21 cellular contexts compared by ENCODE assay signal in genomic region chr13:83825676-83826075, GRCh38. TPM values are rescaled to one million over a fixed set of nuclear protein-coding genes. Genes with fewer than 3 reads are reported as not detected.
DNase-seq lines count a peak whose midpoint lies in the region; FAIRE-seq and TF ChIP-seq lines count a peak whose summit lies in the region.
"Had no signal": no experiment of that assay in that cellular context is flagged by ENCODE, and none has a peak within 500 bp of the region (broad histone marks: within the 10 kb centered on the region; RNA-seq: fewer than 3 reads in every experiment).

No MANE protein-coding gene starts in this region.

- no peak for TF ChIP-seq CTCF in GM10248 (IDR thresholded peaks at IDR 0.05; ENCODE audit: control extremely low read depth, extremely low read depth, low read depth, missing control alignments)
- no peak for TF ChIP-seq CTCF in chondrocyte (IDR thresholded peaks at IDR 0.05)

- no peak overlapping the region for H3K4me3 Mint-ChIP-seq in chondrocyte (ENCODE audit: unreplicated experiment)
- H3K4me3 Mint-ChIP-seq: CD4-positive, alpha-beta memory T cell had no signal

- CTCF ChIA-PET in GM10248 (lab: Yijun Ruan, JAX): no interaction called here

- H3K9me3 Mint-ChIP-seq in chondrocyte (ENCODE audit: low read depth): no peaks in the 10 kb centered on the region

- DNase-seq in adipocyte (ENCODE audit: low read depth): peak; percentile 7
- peak; percentile 14 for DNase-seq in cerebellar cortex (ENCODE audit: low spot score)
- peak; percentile 80 for DNase-seq in midbrain (lab: John Stamatoyannopoulos, UW)
- DNase-seq in superior temporal gyrus (ENCODE audit: extremely low spot score): peak; percentile 96
- no peak for DNase-seq in GM10248 (ENCODE audit: extremely low spot score)
- DNase-seq in urothelium cell line (ENCODE audit: low spot score): no peak
- no peak for DNase-seq in chondrocyte (ENCODE audit: low spot score)
- DNase-seq: BE2C; CD4-positive, alpha-beta memory T cell; DND-41; GDM1; HCEC 1CT; NCI-H1417; NCI-H187 treated with DMSO at 0.1 percent for 48 hours; NCI-H2171 treated with DMSO at 0.1 percent for 48 hours; NCI-H524 had no signal

- H3K4me1 Mint-ChIP-seq in chondrocyte (ENCODE audit: low read depth): peaks cover 6% of the 10 kb centered on the region
- H3K4me1 Mint-ChIP-seq: CD4-positive, alpha-beta memory T cell had no signal

- FAIRE-seq in urothelium cell line (lab: Jason Lieb, UNC): no peak
- FAIRE-seq: D721Med, GM12891, GM18507, HTR-8/SVneo had no signal

- H3K9ac ChIP-seq in adipocyte (ENCODE audit: low read length): no peak overlapping the region

- no peaks in the 10 kb centered on the region for H3K27me3 ChIP-seq in adipocyte (replicated peaks; ENCODE audit: control insufficient read depth, insufficient read depth, low read length)
- H3K27me3 ChIP-seq: BE2C, SJSA1 had no signal

- no peaks in the 10 kb centered on the region for H3K27me3 Mint-ChIP-seq in chondrocyte (ENCODE audit: low read depth)
- H3K27me3 Mint-ChIP-seq: CD4-positive, alpha-beta memory T cell had no signal

- H3K4me3 ChIP-seq in adipocyte (ENCODE audit: low read length): no peak overlapping the region
- H3K4me3 ChIP-seq: SJSA1 had no signal

- H3K36me3 ChIP-seq in adipocyte (ENCODE audit: control insufficient read depth, insufficient read depth, low read length, severe bottlenecking): no peaks in the 10 kb centered on the region
- H3K36me3 ChIP-seq: BE2C, SJSA1 had no signal

- no peaks in the 10 kb centered on the region for H3K36me3 Mint-ChIP-seq in chondrocyte (ENCODE audit: low read depth)
- H3K36me3 Mint-ChIP-seq: CD4-positive, alpha-beta memory T cell had no signal

- no peak overlapping the region for H3K27ac Mint-ChIP-seq in chondrocyte (ENCODE audit: unreplicated experiment)
- H3K27ac Mint-ChIP-seq: CD4-positive, alpha-beta memory T cell had no signal

- POLR2A ChIA-PET in GM10248 (lab: Yijun Ruan, JAX): no interaction called here

- H3K4me1 ChIP-seq in adipocyte (ENCODE audit: control insufficient read depth, insufficient read depth, low read length): no peaks in the 10 kb centered on the region
- H3K4me1 ChIP-seq: BE2C, SJSA1 had no signal

- peaks cover 6% of the 10 kb centered on the region for H3K9me3 ChIP-seq in adipocyte (ENCODE audit: control insufficient read depth, low read length)
- H3K9me3 ChIP-seq: BE2C had no signal

RNA-seq across cellular contexts. Expression of gene SLITRK1, which starts 56.6 kb away (rescaled TPM):
- total RNA-seq in chondrocyte: 0.05 to 0.36 TPM (median 0.08 TPM) in 3 replicates
- total RNA-seq: CD4-positive, alpha-beta memory T cell; SJSA1 had no signal

Comparison
In these comparisons a context has a peak if more than half of its experiments do, and no peak if none do; other contexts are left out.
1. DNase-seq: peak in adipocyte (single experiment), cerebellar cortex (single experiment), midbrain (single experiment) and superior temporal gyrus (single experiment); none in GM10248 (single experiment), urothelium cell line (single experiment) and chondrocyte (single experiment).